In the genomic region with DNA sequence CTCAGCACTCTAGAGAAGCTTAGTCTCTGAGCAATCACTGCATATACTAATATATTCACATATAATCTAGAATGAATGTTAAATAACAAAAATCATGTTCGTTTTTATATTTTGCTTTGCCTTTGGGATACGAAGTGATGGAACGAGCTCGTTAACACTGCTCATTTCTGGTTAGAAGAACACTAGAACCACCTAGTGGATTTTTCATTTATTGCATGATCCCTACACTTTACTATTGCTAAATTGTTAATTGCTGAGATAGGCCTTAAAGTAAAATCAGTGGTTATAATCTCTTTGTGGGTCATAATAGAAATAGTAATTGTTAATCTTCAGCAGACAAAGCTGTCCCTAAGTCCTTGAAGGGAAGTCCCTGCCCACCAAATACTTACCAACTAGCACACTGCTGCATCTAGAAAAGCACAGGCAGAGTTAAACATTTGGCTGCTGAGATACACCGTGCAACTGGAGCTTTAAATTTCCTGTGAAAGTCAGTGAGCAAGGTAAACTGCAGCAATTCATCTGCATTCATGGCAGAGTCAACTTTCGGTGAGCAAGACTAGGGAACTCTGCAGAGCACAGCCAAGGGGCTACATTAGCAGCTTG, we compare ENCODE assay signal across 9 cellular contexts.
DNase-seq lines count a peak whose midpoint lies in the region; ATAC-seq and TF ChIP-seq lines count a peak whose summit lies in the region.
"Had no signal": no experiment of that assay in that cellular context is flagged by ENCODE, and none has a peak within 500 bp of the region (broad histone marks: within the 10 kb centered on the region; RNA-seq: fewer than 3 reads in every experiment).

No MANE protein-coding gene starts in this region.

- no peak overlapping the region for H3K4me3 Mint-ChIP-seq in WTC11
- H3K4me3 Mint-ChIP-seq: memory B cell had no signal

- H3K4me1 Mint-ChIP-seq in WTC11: no peaks in the 10 kb centered on the region
- H3K4me1 Mint-ChIP-seq: memory B cell had no signal

- H3K27me3 ChIP-seq in right atrium auricular region: no peaks in the 10 kb centered on the region

- H3K9me3 Mint-ChIP-seq in WTC11: no peaks in the 10 kb centered on the region
- H3K9me3 Mint-ChIP-seq: memory B cell had no signal

- POLR2A ChIA-PET in WTC11 (lab: Charles Lee): interaction anchor here (0.6 kb wide), 1 partner anchor 571 kb away, joined by 4 read pairs; no protein-coding TSS in a partner anchor

- ATAC-seq in GM18502 (IDR thresholded peaks at IDR 0.05; ENCODE audit: poor library complexity, unreplicated experiment) (peak; percentile 93), HG02852 (IDR thresholded peaks at IDR 0.05; ENCODE audit: unreplicated experiment) (peak; percentile 89), WTC11 (peak; percentile 73)

- CTCF ChIA-PET in WTC11 (lab: Charles Lee): interaction anchor here (0.5 to 2.2 kb wide), 53 partner anchors 11 to 1237 kb away, joined by 3 to 15 read pairs (median 4); a partner anchor contains a TSS

- H3K9me3 ChIP-seq in right atrium auricular region: no peaks in the 10 kb centered on the region

- DNase-seq in AG09319 (ENCODE audit: extremely low read depth, low read depth): peak; percentile 14
- peak; percentile 39 for DNase-seq in NCI-H1105 (lab: John Stamatoyannopoulos, UW)
- no peak for DNase-seq in WTC11 (ENCODE audit: low spot score)
- DNase-seq in right atrium auricular region (ENCODE audit: low spot score): no peak
- peak; percentile 92 for DNase-seq in superior temporal gyrus (ENCODE audit: extremely low spot score)
- no peak for DNase-seq in activated CD4-positive, alpha-beta T cell treated with anti-CD3 and anti-CD28 coated beads for 1 hour

- H3K4me1 ChIP-seq in right atrium auricular region: no peaks in the 10 kb centered on the region

- H3K27me3 Mint-ChIP-seq in WTC11 (ENCODE audit: low read depth): no peaks in the 10 kb centered on the region
- H3K27me3 Mint-ChIP-seq: memory B cell had no signal

- H3K27ac Mint-ChIP-seq in WTC11: no peak overlapping the region
- H3K27ac Mint-ChIP-seq: memory B cell had no signal

- TF ChIP-seq CTCF in AG09319 (IDR thresholded peaks at IDR 0.05; ENCODE audit: low read depth, low read length): peak; percentile 61
- peak; percentile 40 for TF ChIP-seq CTCF in WTC11 (IDR thresholded peaks at IDR 0.05)
- TF ChIP-seq CTCF in right atrium auricular region (IDR thresholded peaks at IDR 0.05): peak; percentile 36 to 80

- no peak overlapping the region for H3K4me3 ChIP-seq in right atrium auricular region

- H3K36me3 ChIP-seq in right atrium auricular region: no peaks in the 10 kb centered on the region

- H3K36me3 Mint-ChIP-seq in WTC11: no peaks in the 10 kb centered on the region
- H3K36me3 Mint-ChIP-seq: memory B cell had no signal

- H3K27ac ChIP-seq in right atrium auricular region: no peak overlapping the region

TF ChIP-seq in WTC11, 78 proteins besides CTCF, POLR2A, EP300 and RAD21:
- TF ChIP-seq SMAD3 (CRISPR knock-in tag; IDR thresholded peaks at IDR 0.05; ENCODE audit: borderline replicate concordance) (no peak), FOXJ3 (CRISPR knock-in tag; IDR thresholded peaks at IDR 0.05; ENCODE audit: borderline replicate concordance) (no peak), ZNF138 (CRISPR knock-in tag; conservative IDR thresholded peaks at IDR 0.05) (no peak), KAT7 (CRISPR knock-in tag; IDR thresholded peaks at IDR 0.05; ENCODE audit: borderline replicate concordance) (no peak), ETV6 (CRISPR knock-in tag; IDR thresholded peaks at IDR 0.05) (no peak)
- TF ChIP-seq, protein P1, sequence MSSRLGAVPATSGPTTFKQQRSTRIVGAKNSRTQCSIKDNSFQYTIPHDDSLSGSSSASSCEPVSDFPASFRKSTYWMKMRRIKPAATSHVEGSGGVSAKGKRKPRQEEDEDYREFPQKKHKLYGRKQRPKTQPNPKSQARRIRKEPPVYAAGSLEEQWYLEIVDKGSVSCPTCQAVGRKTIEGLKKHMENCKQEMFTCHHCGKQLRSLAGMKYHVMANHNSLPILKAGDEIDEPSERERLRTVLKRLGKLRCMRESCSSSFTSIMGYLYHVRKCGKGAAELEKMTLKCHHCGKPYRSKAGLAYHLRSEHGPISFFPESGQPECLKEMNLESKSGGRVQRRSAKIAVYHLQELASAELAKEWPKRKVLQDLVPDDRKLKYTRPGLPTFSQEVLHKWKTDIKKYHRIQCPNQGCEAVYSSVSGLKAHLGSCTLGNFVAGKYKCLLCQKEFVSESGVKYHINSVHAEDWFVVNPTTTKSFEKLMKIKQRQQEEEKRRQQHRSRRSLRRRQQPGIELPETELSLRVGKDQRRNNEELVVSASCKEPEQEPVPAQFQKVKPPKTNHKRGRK (CRISPR knock-in tag; IDR thresholded peaks at IDR 0.05; ENCODE audit: borderline replicate concordance): no peak
- TF ChIP-seq, protein P2, sequence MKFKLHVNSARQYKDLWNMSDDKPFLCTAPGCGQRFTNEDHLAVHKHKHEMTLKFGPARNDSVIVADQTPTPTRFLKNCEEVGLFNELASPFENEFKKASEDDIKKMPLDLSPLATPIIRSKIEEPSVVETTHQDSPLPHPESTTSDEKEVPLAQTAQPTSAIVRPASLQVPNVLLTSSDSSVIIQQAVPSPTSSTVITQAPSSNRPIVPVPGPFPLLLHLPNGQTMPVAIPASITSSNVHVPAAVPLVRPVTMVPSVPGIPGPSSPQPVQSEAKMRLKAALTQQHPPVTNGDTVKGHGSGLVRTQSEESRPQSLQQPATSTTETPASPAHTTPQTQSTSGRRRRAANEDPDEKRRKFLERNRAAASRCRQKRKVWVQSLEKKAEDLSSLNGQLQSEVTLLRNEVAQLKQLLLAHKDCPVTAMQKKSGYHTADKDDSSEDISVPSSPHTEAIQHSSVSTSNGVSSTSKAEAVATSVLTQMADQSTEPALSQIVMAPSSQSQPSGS (CRISPR knock-in tag; IDR thresholded peaks at IDR 0.05; ENCODE audit: borderline replicate concordance, low read depth): no peak

Comparison
In these comparisons a context has a peak if more than half of its experiments do, and no peak if none do; other contexts are left out.
1. DNase-seq: peak in AG09319 (single experiment), NCI-H1105 (single experiment) and superior temporal gyrus (single experiment); none in WTC11 (single experiment), right atrium auricular region (single experiment) and activated CD4-positive, alpha-beta T cell treated with anti-CD3 and anti-CD28 coated beads for 1 hour (single experiment).
2. Peak in every context shown above with its lines, with median percentiles within 50 percentile points of each other: CTCF ChIP-seq and ATAC-seq.